1 cellular context compared by ENCODE assay signal in genomic region chr12:4817813-4818212, GRCh38.
TF ChIP-seq lines count a peak whose summit lies in the region.

No MANE protein-coding gene starts in this region.

TF ChIP-seq in HepG2, 621 proteins besides CTCF, POLR2A, EP300 and RAD21 (continued from another document):
- TF ChIP-seq ZBTB39 (CRISPR knock-in tag; IDR thresholded peaks at IDR 0.05) (no peak), ZFY (CRISPR knock-in tag; IDR thresholded peaks at IDR 0.05) (no peak), SCMH1 (CRISPR knock-in tag; IDR thresholded peaks at IDR 0.05; ENCODE audit: borderline replicate concordance) (no peak), SP140L (CRISPR knock-in tag; IDR thresholded peaks at IDR 0.05; ENCODE audit: borderline replicate concordance) (no peak), ZNF609 (CRISPR knock-in tag; IDR thresholded peaks at IDR 0.05; ENCODE audit: borderline replicate concordance) (no peak), LBX2 (CRISPR knock-in tag; IDR thresholded peaks at IDR 0.05; ENCODE audit: borderline replicate concordance) (no peak), ZSCAN22 (CRISPR knock-in tag; IDR thresholded peaks at IDR 0.05) (no peak), ZBTB33 (CRISPR knock-in tag; IDR thresholded peaks at IDR 0.05) (no peak), ZNF597 (CRISPR knock-in tag; IDR thresholded peaks at IDR 0.05) (no peak), RNF219 (CRISPR knock-in tag; IDR thresholded peaks at IDR 0.05) (no peak), MTF1 (CRISPR knock-in tag; IDR thresholded peaks at IDR 0.05) (no peak), HNRNPUL1 (IDR thresholded peaks at IDR 0.05; ENCODE audit: low read depth, low read length) (no peak)
